ENCODE assay signal across 8 cellular contexts in the genomic region with DNA sequence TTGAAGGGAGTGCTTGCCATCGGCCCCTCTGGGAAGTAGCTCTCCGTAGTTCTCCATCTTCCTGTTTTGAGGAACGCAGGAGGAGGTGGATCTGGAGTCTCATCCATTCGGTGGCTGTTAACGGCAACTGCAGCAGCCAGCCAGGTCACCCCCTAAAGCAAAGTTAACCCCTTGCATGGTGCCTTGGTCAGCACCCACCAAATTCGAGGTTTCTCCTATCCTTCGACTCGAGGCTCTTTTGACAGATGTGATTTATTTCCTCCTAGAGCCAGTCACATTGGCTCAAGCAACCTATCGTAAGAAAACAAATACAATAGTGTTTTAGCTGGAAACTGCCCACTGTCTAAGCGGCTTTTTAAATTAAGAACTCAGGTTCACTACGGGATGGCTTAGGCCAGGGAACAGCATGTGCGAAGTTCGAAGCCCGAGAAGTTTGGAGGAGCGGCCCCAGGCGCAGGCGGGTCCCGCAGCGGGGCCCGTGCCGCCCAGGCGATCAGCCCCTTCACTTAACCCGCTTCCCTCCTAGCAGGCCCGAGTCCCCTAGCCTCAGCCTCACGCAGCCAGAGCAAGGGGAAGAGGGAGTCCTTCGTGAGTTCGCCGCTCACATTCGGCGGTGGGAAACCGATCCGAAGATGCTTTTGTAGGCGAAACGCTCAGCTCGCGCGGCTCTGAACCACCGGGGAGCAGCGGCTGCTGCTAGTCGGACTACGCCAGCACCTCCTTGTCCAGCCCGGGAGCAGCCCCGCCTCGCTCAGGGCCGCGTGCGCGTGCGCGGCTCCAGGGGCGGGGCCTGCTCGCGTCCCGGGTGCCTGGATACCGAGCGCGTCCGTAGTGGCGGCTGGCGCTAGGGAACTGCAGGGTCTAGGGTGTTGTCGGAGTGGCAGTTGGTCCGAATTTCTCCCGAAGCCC. TPM values are rescaled to one million over a fixed set of nuclear protein-coding genes. Genes with fewer than 3 reads are reported as not detected.
DNase-seq lines count a peak whose midpoint lies in the region; ATAC-seq and TF ChIP-seq lines count a peak whose summit lies in the region.

A gene (plus strand): TSS at position 797 of the 909 bp plus-strand sequence. CDS start 289 bp downstream, outside the sequence.

- H3K9me2 ChIP-seq in PC-3 (replicated peaks; ENCODE audit: low read length): no peaks in the 10 kb centered on the region

- H4K20me1 ChIP-seq in PC-3 (ENCODE audit: low read length): no peaks in the 10 kb centered on the region

- H3K9me3 Mint-ChIP-seq in activated T-cell treated with anti-CD3 and anti-CD28 coated beads, Interleukin-2, amount 50 U/mL, for 4 hours: no peaks in the 10 kb centered on the region

- no peaks in the 10 kb centered on the region for H3K79me2 ChIP-seq in PC-3 (ENCODE audit: low read length)

- CTCF ChIA-PET in PC-3 (lab: Charles Lee): no interaction called here

- POLR2A ChIA-PET in PC-3 (lab: Charles Lee; ENCODE audit: unreplicated experiment): no interaction called here

- H3K27me3 ChIP-seq in PC-3 (ENCODE audit: low read length): no peaks in the 10 kb centered on the region
- no peaks in the 10 kb centered on the region for H3K27me3 ChIP-seq in muscle layer of colon (ENCODE audit: control insufficient read depth in 1 of 2, insufficient read depth in 2 of 2, low read length in 2 of 2)

- H3K4me3 Mint-ChIP-seq in activated T-cell treated with anti-CD3 and anti-CD28 coated beads, Interleukin-2, amount 50 U/mL, for 4 hours: peak within 1 kb of the TSS; percentile 83

- H3K4me3 ChIP-seq in PC-3 (ENCODE audit: low read length): peak within 1 kb of the TSS; percentile 69
- peak within 1 kb of the TSS; percentile 68 to 83 for H3K4me3 ChIP-seq in muscle layer of colon (ENCODE audit: low read depth in 1 of 2, low read length in 2 of 2)

- peaks cover 15% of the 10 kb centered on the region for H3K4me1 ChIP-seq in PC-3 (ENCODE audit: insufficient read depth, low read length)
- H3K4me1 ChIP-seq in muscle layer of colon (ENCODE audit: insufficient read depth, low read length): peaks cover 8% of the 10 kb centered on the region

- H2AFZ ChIP-seq in PC-3 (ENCODE audit: low read length): peak within 1 kb of the TSS; percentile 82

- intact Hi-C loops in PC-3 (cut with micrococcal nuclease): no loop called here

- ATAC-seq in GM21529 (IDR thresholded peaks at IDR 0.05; ENCODE audit: unreplicated experiment): peak; percentile 98
- peak; percentile 91 for ATAC-seq in PC-3
- ATAC-seq in activated T-cell treated with anti-CD3 and anti-CD28 coated beads, Interleukin-2, amount 50 U/mL, for 4 hours: peak; percentile 97 to 98
- ATAC-seq in esophagus mucosa: peak; percentile 98

- TSS peak; percentile 40 for BruUV-seq in PC-3 (replicated peaks; lab: Mats Ljungman, UMichigan)

- peak; percentile 76 for DNase-seq in DMS114 treated with DMSO at 0.1 percent for 48 hours (lab: John Stamatoyannopoulos, UW; ENCODE audit: unreplicated experiment)
- peak; percentile 90 for DNase-seq in HuH-7 (ENCODE audit: low spot score)
- DNase-seq in PC-3: peak; percentile 98
- peak; percentile 73 for DNase-seq in activated T-cell treated with anti-CD3 and anti-CD28 coated beads, Interleukin-2, amount 50 U/mL, for 4 hours
- peak; percentile 56 to 61 for DNase-seq in stimulated activated CD8-positive, alpha-beta memory T cell treated with anti-CD3 and anti-CD28 coated beads, Interleukin-7, amount 100 ng/mL, for 1 hour (ENCODE audit: low read depth in 2 of 2)

- peak within 1 kb of the TSS; percentile 38 for H3K9ac ChIP-seq in PC-3 (ENCODE audit: low read length)
- H3K9ac ChIP-seq in muscle layer of colon (ENCODE audit: low read length): no peak within 1 kb of the TSS

- H3F3A ChIP-seq in PC-3 (ENCODE audit: low read length, unreplicated experiment): peaks cover 15% of the 10 kb centered on the region

- H3K27me3 Mint-ChIP-seq in activated T-cell treated with anti-CD3 and anti-CD28 coated beads, Interleukin-2, amount 50 U/mL, for 4 hours (ENCODE audit: low read depth): no peaks in the 10 kb centered on the region

- TF ChIP-seq CTCF in PC-3 (conservative IDR thresholded peaks at IDR 0.05; ENCODE audit: low read depth, low read length): no peak

- H3K9me3 ChIP-seq in PC-3 (ENCODE audit: low read length): no peaks in the 10 kb centered on the region
- H3K9me3 ChIP-seq in muscle layer of colon (ENCODE audit: low read length): no peaks in the 10 kb centered on the region

- no peak within 1 kb of the TSS for H3K27ac ChIP-seq in PC-3 (ENCODE audit: low read length)
- peak within 1 kb of the TSS; percentile 68 for H3K27ac ChIP-seq in muscle layer of colon (ENCODE audit: low read depth, low read length)

- H3K36me3 Mint-ChIP-seq in activated T-cell treated with anti-CD3 and anti-CD28 coated beads, Interleukin-2, amount 50 U/mL, for 4 hours (ENCODE audit: insufficient read depth): no peaks in the 10 kb centered on the region

- peaks cover 16% of the 10 kb centered on the region; the same call in 1 of the 2 replicates for H3K36me3 ChIP-seq in PC-3 (ENCODE audit: low read depth, low read length)
- H3K36me3 ChIP-seq in muscle layer of colon (ENCODE audit: insufficient read depth, low read length): peaks cover 13% of the 10 kb centered on the region

- H3K4me1 Mint-ChIP-seq in activated T-cell treated with anti-CD3 and anti-CD28 coated beads, Interleukin-2, amount 50 U/mL, for 4 hours (ENCODE audit: low read depth): peaks cover 33% of the 10 kb centered on the region

- H3K4me2 ChIP-seq in PC-3 (ENCODE audit: low read length): peak within 1 kb of the TSS; percentile 89

RNA-seq across cellular contexts. Expression of the gene that starts here (rescaled TPM):
- 0.95 and 1.7 TPM in 2 replicates for total RNA-seq in PC-3 (2014; rRNA removed)
- under 1 TPM in 1 of 3 donors, not detected in 2; 0.18 TPM for total RNA-seq in activated T-cell treated with anti-CD3 and anti-CD28 coated beads, Interleukin-2, amount 50 U/mL, for 4 hours
- not detected for total RNA-seq in esophagus mucosa

Comparison
In these comparisons a context has a peak if more than half of its experiments do, and no peak if none do; other contexts are left out.
1. Peak in DNase-seq and ATAC-seq in activated T-cell treated with anti-CD3 and anti-CD28 coated beads, Interleukin-2, amount 50 U/mL, for 4 hours; RNA of the gene not detected or under 1 TPM.
2. Peak in ATAC-seq in esophagus mucosa; RNA of the gene not detected or under 1 TPM.